In genomic region chr3:187748050-187748481, GRCh38 we compare ENCODE assay signal across 8 cellular contexts. TPM values are rescaled to one million over a fixed set of nuclear protein-coding genes. Genes with fewer than 3 reads are reported as not detected.
DNase-seq lines count a peak whose midpoint lies in the region; ATAC-seq and TF ChIP-seq lines count a peak whose summit lies in the region.

No MANE protein-coding gene starts in this region.

- H3K36me3 ChIP-seq in CD4-positive, alpha-beta memory T cell (ENCODE audit: insufficient read depth, low read length), result no peaks in the 10 kb centered on the region
- no peaks in the 10 kb centered on the region for H3K36me3 ChIP-seq in ascending aorta

- H3K9me3 Mint-ChIP-seq in CD4-positive, alpha-beta memory T cell, result no peaks in the 10 kb centered on the region

- H3K27ac ChIP-seq in CD4-positive, alpha-beta memory T cell (ENCODE audit: low read depth, low read length), result no peak overlapping the region
- H3K27ac ChIP-seq in ascending aorta (peak overlapping the region in 1 of 2 donors; percentile 12), skin epidermis (peak overlapping the region in 13 of 21 experiments; percentile 12 to 100 (median 99))

- no peaks in the 10 kb centered on the region for H3K27me3 ChIP-seq in CD4-positive, alpha-beta memory T cell (ENCODE audit: insufficient read depth, low read length)
- H3K27me3 ChIP-seq in ascending aorta, result no peaks in the 10 kb centered on the region

- peaks cover 0 to 18% of the 10 kb centered on the region in 2 donors for H3K36me3 Mint-ChIP-seq in CD4-positive, alpha-beta memory T cell

- H3K9me3 ChIP-seq in CD4-positive, alpha-beta memory T cell (ENCODE audit: control insufficient read depth in 1 of 2, low read length in 2 of 2), result no peaks in the 10 kb centered on the region
- H3K9me3 ChIP-seq in ascending aorta, result no peaks in the 10 kb centered on the region

- CTCF ChIA-PET in CD4-positive, alpha-beta memory T cell (lab: Charles Lee; ENCODE audit: partially characterized antibody), result interaction anchor here (0.6 to 8.9 kb wide), 27 partner anchors 9 to 1391 kb away, joined by 3 to 132 read pairs (median 4); no protein-coding TSS in a partner anchor

- DNase-seq in CD4-positive, alpha-beta memory T cell, result peak; percentile 78 to 86 (median 80)
- DNase-seq in NCI-H1694 (lab: John Stamatoyannopoulos, UW) (peak; percentile 98), T-helper 2 cell (peak; percentile 63 to 89 (median 76)), ascending aorta (ENCODE audit: low spot score in 2 of 2) (peak; percentile 81 to 96), hypothalamus (lab: John Stamatoyannopoulos, UW) (peak; percentile 18 to 97 (median 80)), HuH-7.5 (ENCODE audit: low spot score) (no peak)

- POLR2A ChIA-PET in CD4-positive, alpha-beta memory T cell (lab: Charles Lee; ENCODE audit: partially characterized antibody), result interaction anchor here (1.1 to 2.3 kb wide), 2 partner anchors 29 to 406 kb away, joined by 3 to 9 read pairs; partner anchors contain the start of gene LPP

- H3K4me1 Mint-ChIP-seq in CD4-positive, alpha-beta memory T cell, result peaks cover 20 to 56% (median 42%) of the 10 kb centered on the region in 4 donors

- peaks cover 37% of the 10 kb centered on the region for H3K4me1 ChIP-seq in CD4-positive, alpha-beta memory T cell (ENCODE audit: insufficient read depth, low read length)
- H3K4me1 ChIP-seq in ascending aorta, result peaks cover 7 to 9% of the 10 kb centered on the region in 2 donors

- peak; percentile 95 to 97 (median 96) for TF ChIP-seq CTCF in ascending aorta (IDR thresholded peaks at IDR 0.05)

- H3K4me3 Mint-ChIP-seq in CD4-positive, alpha-beta memory T cell, result peak overlapping the region in 7 of 8 donors; percentile 27 to 80 (median 49)

- intact Hi-C loops in CD4-positive, alpha-beta memory T cell (cut with micrococcal nuclease), result loop anchor here (1.0 to 10.0 kb wide), 5 partner anchors 209 to 737 kb away; no protein-coding TSS in a partner anchor
- intact Hi-C loops in ascending aorta (cut with DNase I), result loop anchor here (2.0 to 10.0 kb wide), 2 partner anchors 301 to 777 kb away; no protein-coding TSS in a partner anchor

- peak; percentile 47 for ATAC-seq in GM21786 (IDR thresholded peaks at IDR 0.05; ENCODE audit: unreplicated experiment)

- no peaks in the 10 kb centered on the region for H3K27me3 Mint-ChIP-seq in CD4-positive, alpha-beta memory T cell

- no peak overlapping the region for H3K4me3 ChIP-seq in CD4-positive, alpha-beta memory T cell (ENCODE audit: low read length in 2 of 2)
- no peak overlapping the region for H3K4me3 ChIP-seq in ascending aorta
- H3K4me3 ChIP-seq in skin epidermis, result no peak overlapping the region

- H3K27ac Mint-ChIP-seq in CD4-positive, alpha-beta memory T cell, result peak overlapping the region; percentile 82 to 99 (median 99)

RNA-seq across cellular contexts. Expression of gene BCL6, which starts 2.8 kb away (rescaled TPM):
- total RNA-seq in CD4-positive, alpha-beta memory T cell, result 10 to 100 TPM; 31.4 to 34.8 TPM
- polyA plus RNA-seq in CD4-positive, alpha-beta memory T cell, result 1 to 10 TPM; 1.1 to 1.8 TPM
- total RNA-seq in ascending aorta, result 97.9 TPM

RNA-seq across cellular contexts. Expression of gene RTP2, which starts 45.7 kb away (rescaled TPM):
- total RNA-seq in CD4-positive, alpha-beta memory T cell, result not detected
- polyA plus RNA-seq in CD4-positive, alpha-beta memory T cell, result not detected
- total RNA-seq in ascending aorta, result not detected
